ENCODE assay signal across 8 cellular contexts in the genomic region with DNA sequence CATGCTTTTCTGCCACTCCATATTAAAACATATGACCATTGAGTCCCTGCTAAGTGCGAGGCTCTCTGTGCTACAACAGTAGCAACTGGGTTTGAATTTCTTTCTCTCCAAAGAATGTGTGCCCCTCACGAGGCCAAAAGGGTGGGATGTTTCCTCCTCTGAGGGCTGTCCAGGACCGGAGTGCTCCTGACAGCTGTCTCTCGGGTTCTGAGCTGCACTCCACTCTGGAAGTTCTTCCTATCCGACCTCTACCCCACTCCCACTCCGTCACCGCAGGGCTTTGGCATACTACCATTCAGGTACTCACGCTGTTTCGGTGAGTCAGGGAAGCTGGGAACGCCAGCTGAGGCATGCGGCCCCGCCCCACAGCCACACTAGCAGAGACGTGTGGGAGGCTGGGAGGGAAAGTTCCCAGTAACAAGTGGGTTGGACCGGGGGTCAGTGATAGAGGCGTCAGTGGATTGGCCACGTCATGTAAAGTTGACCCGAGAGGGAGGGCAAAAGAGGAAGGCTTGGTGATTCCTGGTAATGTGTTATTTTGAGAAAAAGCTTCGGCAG. TPM values are rescaled to one million over a fixed set of nuclear protein-coding genes. Genes with fewer than 3 reads are reported as not detected.
A peak's percentile ranks its signal among the peaks of the same experiment; 100 is the strongest.
DNase-seq lines count a peak whose midpoint lies in the region; ATAC-seq, FAIRE-seq and TF ChIP-seq lines count a peak whose summit lies in the region.

No MANE protein-coding gene starts in this region.

- intact Hi-C loops in GM12878 (cut with micrococcal nuclease; ENCODE audit: unreplicated experiment), result loop anchor here (5.0 kb wide), 1 partner anchor 37 kb away; the partner anchor contains the start of genes KRTCAP2 and TRIM46
- intact Hi-C loops in sciatic nerve (cut with DNase I), result no loop called here

- DNase-seq in GM04503 (ENCODE audit: low read depth) (peak; percentile 71), M059J (ENCODE audit: low read depth) (peak; percentile 99), SW480 (ENCODE audit: low spot score) (peak; percentile 96), GM12878 (ENCODE audit: low read depth, low spot score) (no peak), sciatic nerve (ENCODE audit: low spot score) (peak; percentile 91), GM19240 (ENCODE audit: insufficient read length, low spot score) (no peak)

- no peak for TF ChIP-seq CTCF in GM12878 (IDR thresholded peaks at IDR 0.05 in 2 of 3, conservative IDR thresholded peaks at IDR 0.05 in 1 of 3; ENCODE audit: control insufficient read depth in 2 of 3, extremely low read depth in 1 of 3, insufficient read depth in 1 of 3, low read depth in 3 of 3, low read length in 3 of 3)

- H3K4me3 ChIP-seq in GM12878 (peak overlapping the region; percentile 90), iPS-11a (ENCODE audit: low read depth, low read length) (peak overlapping the region; percentile 75)

- H3K9me3 ChIP-seq in GM12878 (replicated peaks; ENCODE audit: control insufficient read depth, insufficient read depth, low read length), result no peaks in the 10 kb centered on the region

- H3K79me2 ChIP-seq in GM12878 (ENCODE audit: control insufficient read depth, insufficient read depth, low read length), result peaks cover 25% of the 10 kb centered on the region

- peak overlapping the region; percentile 67 for H3K4me2 ChIP-seq in GM12878 (ENCODE audit: control insufficient read depth, insufficient read depth)

- POLR2A ChIA-PET in GM12878 (lab: Charles Lee), result interaction anchor here (0.6 to 2.9 kb wide), 6 partner anchors 9 to 50 kb away, joined by 3 to 18 read pairs (median 3); partner anchors contain the start of gene KRTCAP2

- TSS peak; percentile 64 for BruUV-seq in GM12878 (replicated peaks; lab: Mats Ljungman, UMichigan)

- H3K27me3 ChIP-seq in GM12878 (replicated peaks in 1 of 2; ENCODE audit: control insufficient read depth in 2 of 2, insufficient read depth in 2 of 2, low read length in 1 of 2), result no peaks in the 10 kb centered on the region

- ATAC-seq in GM12878 (peak; percentile 52), sciatic nerve (peak; percentile 83), GM21360 (IDR thresholded peaks at IDR 0.05; ENCODE audit: unreplicated experiment) (no peak)

- H3K9ac ChIP-seq in GM12878 (ENCODE audit: control insufficient read depth, insufficient read depth, low read length), result peak overlapping the region; percentile 97

- CTCF ChIA-PET in GM12878 (lab: Yijun Ruan, JAX), result interaction anchor here (0.7 to 6.0 kb wide), 10 partner anchors 13 to 255 kb away, joined by 3 to 37 read pairs (median 4); partner anchors contain the start of genes KRTCAP2 and TRIM46

- peaks cover 0 to 3% of the 10 kb centered on the region in 2 experiments; a peak in 2 of 4 replicates for H3K36me3 ChIP-seq in GM12878 (ENCODE audit: control insufficient read depth in 2 of 2, insufficient read depth in 2 of 2, low read length in 1 of 2)

- TF ChIP-seq POLR2A in GM12878 (IDR thresholded peaks at IDR 0.05; ENCODE audit: low read depth, low read length), result no peak

- peaks cover 13% of the 10 kb centered on the region for H3K4me1 ChIP-seq in GM12878 (ENCODE audit: control insufficient read depth, insufficient read depth, low read length)

- no peaks in the 10 kb centered on the region for H4K20me1 ChIP-seq in GM12878 (ENCODE audit: control insufficient read depth, insufficient read depth)

- in situ Hi-C loops in GM12878 (cut with MboI), result no loop called here

- 17% methylated on average over 18 of the region's 18 CpGs for WGBS in GM12878 (ENCODE audit: insufficient coverage, insufficient replicate concordance, low lambda C conversion rate, missing lambda C conversion rate)

- H2AFZ ChIP-seq in GM12878 (ENCODE audit: control insufficient read depth, low read depth, low read length), result peak overlapping the region; percentile 75

- RAD21 ChIA-PET in GM12878 (lab: Charles Lee; ENCODE audit: unreplicated experiment), result interaction anchor here (1.0 to 2.6 kb wide), 5 partner anchors 15 to 50 kb away, joined by 3 to 9 read pairs (median 4); partner anchors contain the start of gene KRTCAP2

- TF ChIP-seq RAD21 in GM12878 (IDR thresholded peaks at IDR 0.05; ENCODE audit: insufficient read depth, low read depth, low read length), result no peak

- TF ChIP-seq EP300 in GM12878 (IDR thresholded peaks at IDR 0.05; ENCODE audit: borderline replicate concordance in 1 of 2, control insufficient read depth in 1 of 2, low read depth in 2 of 2, low read length in 2 of 2), result no peak

- H3K27ac ChIP-seq in GM12878 (ENCODE audit: control insufficient read depth, insufficient read depth), result peak overlapping the region; percentile 97

- SMC1A ChIA-PET in GM12878 (lab: Charles Lee; ENCODE audit: uncharacterized antibody, unreplicated experiment), result interaction anchor here (1.0 to 2.4 kb wide), 5 partner anchors 16 to 44 kb away, joined by 3 to 6 read pairs (median 3); no protein-coding TSS in a partner anchor

- FAIRE-seq in GM12878 (lab: Jason Lieb, UNC), result peak; percentile 64

RNA-seq across cellular contexts. Expression of gene SLC50A1, which starts 0.7 kb away (rescaled TPM):
- total RNA-seq in M059J (2014; rRNA removed; shearing (Covaris generic)), result 55.7 and 62.9 TPM in 2 replicates
- total RNA-seq in GM12878 (2013; cell fraction: nucleolus; rRNA removed), result 16.4 and 17.7 TPM in 2 replicates
- 46.9 and 52.3 TPM in 2 replicates for total RNA-seq in GM12878 (2014; rRNA removed)
- total RNA-seq in GM12878 (2014; rRNA removed; fragmentation: Illumina TruSeq; extraction: Trizol), result 44.0 and 50.2 TPM in 2 replicates
- total RNA-seq in GM12878 (2021), result 32.5 and 38.3 TPM in 2 replicates
- polyA plus RNA-seq in GM12878 (2011; ENCODE audit: low read depth), result 31.8 TPM
- 66.4 and 81.0 TPM in 2 replicates for polyA plus RNA-seq in GM12878 (2011; rRNA removed)
- 106 and 113 TPM in 2 replicates for polyA plus RNA-seq in GM12878 (2011; cell fraction: cytosol; rRNA removed)
- 18.1 and 20.0 TPM in 2 replicates for polyA plus RNA-seq in GM12878 (2011; cell fraction: nucleus; rRNA removed)
- polyA plus RNA-seq in GM12878 (2012), result 33.8 and 37.6 TPM in 2 replicates
- 53.6 and 74.5 TPM in 2 replicates for polyA plus RNA-seq in GM12878 (2014; fragmentation: Illumina TruSeq; extraction: Trizol)
- polyA plus RNA-seq in GM12878 (2014; fragmentation: Nextera tagmentation; extraction: Ambion mirVana), result 10 to 100 TPM; 70.8 to 85.6 TPM
- 62.9 and 77.3 TPM in 2 replicates for polyA plus RNA-seq in GM12878 (2014; rRNA removed)
- polyA plus RNA-seq in GM12878 (2016; fragmentation: Nextera tagmentation; extraction: Ambion mirVana), result 10 to 100 TPM; 52.4 to 54.4 TPM
- polyA minus RNA-seq in GM12878 (2011; rRNA and poly(A)+ RNA removed), result 46.1 and 62.1 TPM in 2 replicates
- polyA minus RNA-seq in GM12878 (2011; cell fraction: cytosol; rRNA and poly(A)+ RNA removed), result 15.3 and 18.2 TPM in 2 replicates
- 7.3 and 8.8 TPM in 2 replicates for polyA minus RNA-seq in GM12878 (2011; cell fraction: nucleus; rRNA and poly(A)+ RNA removed)
- total RNA-seq in sciatic nerve, result 20.8 TPM

RNA-seq across cellular contexts. Expression of gene DPM3, which starts 5.4 kb away (rescaled TPM):
- total RNA-seq in M059J (2014; rRNA removed; shearing (Covaris generic)), result 88.4 and 175 TPM in 2 replicates
- 9.6 and 10.3 TPM in 2 replicates for total RNA-seq in GM12878 (2013; cell fraction: nucleolus; rRNA removed)
- total RNA-seq in GM12878 (2014; rRNA removed), result 19.6 and 25.8 TPM in 2 replicates
- total RNA-seq in GM12878 (2014; rRNA removed; fragmentation: Illumina TruSeq; extraction: Trizol), result 9.8 and 13.5 TPM in 2 replicates
- total RNA-seq in GM12878 (2021), result 53.1 and 56.1 TPM in 2 replicates
- polyA plus RNA-seq in GM12878 (2011; ENCODE audit: low read depth), result 41.6 TPM
- polyA plus RNA-seq in GM12878 (2011; rRNA removed), result 12.9 and 20.0 TPM in 2 replicates
- 93.0 and 97.8 TPM in 2 replicates for polyA plus RNA-seq in GM12878 (2011; cell fraction: cytosol; rRNA removed)
- polyA plus RNA-seq in GM12878 (2011; cell fraction: nucleus; rRNA removed), result 54.6 and 56.5 TPM in 2 replicates
- 78.3 and 89.7 TPM in 2 replicates for polyA plus RNA-seq in GM12878 (2012)
- polyA plus RNA-seq in GM12878 (2014; fragmentation: Illumina TruSeq; extraction: Trizol), result 6.0 TPM in 1 of 2 replicates, not detected in the other
- polyA plus RNA-seq in GM12878 (2014; fragmentation: Nextera tagmentation; extraction: Ambion mirVana), result 10 to 100 TPM in 1 of 2 experiments, 1 to 10 TPM in 1; 5.9 to 25.7 TPM
- polyA plus RNA-seq in GM12878 (2014; rRNA removed), result 78.7 and 93.1 TPM in 2 replicates
- polyA plus RNA-seq in GM12878 (2016; fragmentation: Nextera tagmentation; extraction: Ambion mirVana), result 10 to 100 TPM; 42.4 to 48.1 TPM
- 7.6 and 31.0 TPM in 2 replicates for polyA minus RNA-seq in GM12878 (2011; rRNA and poly(A)+ RNA removed)
- 5.5 and 13.8 TPM in 2 replicates for polyA minus RNA-seq in GM12878 (2011; cell fraction: cytosol; rRNA and poly(A)+ RNA removed)
- polyA minus RNA-seq in GM12878 (2011; cell fraction: nucleus; rRNA and poly(A)+ RNA removed), result 6.9 and 11.0 TPM in 2 replicates
- total RNA-seq in sciatic nerve, result 75.3 TPM

RNA-seq across cellular contexts. Expression of gene EFNA1, which starts 7.3 kb away (rescaled TPM):
- 15.1 and 17.9 TPM in 2 replicates for total RNA-seq in M059J (2014; rRNA removed; shearing (Covaris generic))
- 1.3 and 1.4 TPM in 2 replicates for total RNA-seq in GM12878 (2013; cell fraction: nucleolus; rRNA removed)
- total RNA-seq in GM12878 (2014; rRNA removed), result 0.05 TPM in 1 of 2 replicates, not detected in the other
- not detected in 2 replicates for total RNA-seq in GM12878 (2014; rRNA removed; fragmentation: Illumina TruSeq; extraction: Trizol)
- total RNA-seq in GM12878 (2021), result 0.28 TPM in 1 of 2 replicates, not detected in the other
- not detected for polyA plus RNA-seq in GM12878 (2011; ENCODE audit: low read depth)
- polyA plus RNA-seq in GM12878 (2011; rRNA removed), result 4.6 and 7.5 TPM in 2 replicates
- polyA plus RNA-seq in GM12878 (2011; cell fraction: cytosol; rRNA removed), result 7.8 and 9.4 TPM in 2 replicates
- 4.4 and 8.5 TPM in 2 replicates for polyA plus RNA-seq in GM12878 (2011; cell fraction: nucleus; rRNA removed)
- 0.18 and 0.55 TPM in 2 replicates for polyA plus RNA-seq in GM12878 (2012)
- 0.13 TPM in 1 of 2 replicates, not detected in the other for polyA plus RNA-seq in GM12878 (2014; fragmentation: Illumina TruSeq; extraction: Trizol)
- under 1 TPM in 1 of 2 experiments, not detected in 1; 0.19 TPM for polyA plus RNA-seq in GM12878 (2014; fragmentation: Nextera tagmentation; extraction: Ambion mirVana)
- polyA plus RNA-seq in GM12878 (2014; rRNA removed), result not detected in 2 replicates
- under 1 TPM; 0.13 to 0.44 TPM for polyA plus RNA-seq in GM12878 (2016; fragmentation: Nextera tagmentation; extraction: Ambion mirVana)
- polyA minus RNA-seq in GM12878 (2011; rRNA and poly(A)+ RNA removed), result 6.3 and 7.3 TPM in 2 replicates
- 10.4 and 11.4 TPM in 2 replicates for polyA minus RNA-seq in GM12878 (2011; cell fraction: cytosol; rRNA and poly(A)+ RNA removed)
- polyA minus RNA-seq in GM12878 (2011; cell fraction: nucleus; rRNA and poly(A)+ RNA removed), result 2.4 and 3.7 TPM in 2 replicates
- total RNA-seq in sciatic nerve, result 49.0 TPM

RNA-seq across cellular contexts. Expression of gene KRTCAP2, which starts 38.2 kb away (rescaled TPM):
- 209 and 323 TPM in 2 replicates for total RNA-seq in M059J (2014; rRNA removed; shearing (Covaris generic))
- total RNA-seq in GM12878 (2013; cell fraction: nucleolus; rRNA removed), result 19.8 and 25.9 TPM in 2 replicates
- total RNA-seq in GM12878 (2014; rRNA removed) (142 and 149 TPM in 2 replicates), GM12878 (2014; rRNA removed; fragmentation: Illumina TruSeq; extraction: Trizol) (90.5 and 95.1 TPM in 2 replicates), GM12878 (2021) (97.2 and 101 TPM in 2 replicates), sciatic nerve (162 TPM)
- 176 TPM for polyA plus RNA-seq in GM12878 (2011; ENCODE audit: low read depth)
- polyA plus RNA-seq in GM12878 (2011; rRNA removed) (42.5 and 61.3 TPM in 2 replicates), GM12878 (2014; fragmentation: Illumina TruSeq; extraction: Trizol) (92.4 and 139 TPM in 2 replicates), GM12878 (2014; fragmentation: Nextera tagmentation; extraction: Ambion mirVana) (100 to 1,000 TPM; 144 to 181 TPM), GM12878 (2014; rRNA removed) (78.1 and 79.7 TPM in 2 replicates), GM12878 (2016; fragmentation: Nextera tagmentation; extraction: Ambion mirVana) (100 to 1,000 TPM; 230 to 238 TPM)
- polyA plus RNA-seq in GM12878 (2011; cell fraction: cytosol; rRNA removed), result 112 and 161 TPM in 2 replicates
- 95.9 and 97.3 TPM in 2 replicates for polyA plus RNA-seq in GM12878 (2011; cell fraction: nucleus; rRNA removed)
- polyA plus RNA-seq in GM12878 (2012), result 124 and 153 TPM in 2 replicates
- 64.4 and 93.5 TPM in 2 replicates for polyA minus RNA-seq in GM12878 (2011; rRNA and poly(A)+ RNA removed)
- polyA minus RNA-seq in GM12878 (2011; cell fraction: cytosol; rRNA and poly(A)+ RNA removed), result 41.7 and 45.5 TPM in 2 replicates
- polyA minus RNA-seq in GM12878 (2011; cell fraction: nucleus; rRNA and poly(A)+ RNA removed), result 16.6 and 31.4 TPM in 2 replicates

RNA-seq across cellular contexts. Expression of gene TRIM46, which starts 38.7 kb away (rescaled TPM):
- total RNA-seq in M059J (2014; rRNA removed; shearing (Covaris generic)), result 1.1 and 3.1 TPM in 2 replicates
- total RNA-seq in GM12878 (2013; cell fraction: nucleolus; rRNA removed), result 6.4 and 7.4 TPM in 2 replicates
- 1.4 and 1.6 TPM in 2 replicates for total RNA-seq in GM12878 (2014; rRNA removed)
- 0.69 and 0.89 TPM in 2 replicates for total RNA-seq in GM12878 (2014; rRNA removed; fragmentation: Illumina TruSeq; extraction: Trizol)
- 2.0 and 3.0 TPM in 2 replicates for total RNA-seq in GM12878 (2021)
- polyA plus RNA-seq in GM12878 (2011; ENCODE audit: low read depth), result 0.33 TPM
- polyA plus RNA-seq in GM12878 (2011; rRNA removed), result 0.65 and 0.90 TPM in 2 replicates
- 1.8 and 2.2 TPM in 2 replicates for polyA plus RNA-seq in GM12878 (2011; cell fraction: cytosol; rRNA removed)
- 6.9 and 8.9 TPM in 2 replicates for polyA plus RNA-seq in GM12878 (2011; cell fraction: nucleus; rRNA removed)
- polyA plus RNA-seq in GM12878 (2012), result 0.42 and 0.69 TPM in 2 replicates
- polyA plus RNA-seq in GM12878 (2014; fragmentation: Illumina TruSeq; extraction: Trizol), result 0.33 and 1.1 TPM in 2 replicates
- under 1 TPM; 0.08 to 0.20 TPM for polyA plus RNA-seq in GM12878 (2014; fragmentation: Nextera tagmentation; extraction: Ambion mirVana)
- 3.1 and 4.2 TPM in 2 replicates for polyA plus RNA-seq in GM12878 (2014; rRNA removed)
- polyA plus RNA-seq in GM12878 (2016; fragmentation: Nextera tagmentation; extraction: Ambion mirVana), result 1 to 10 TPM in 1 of 2 experiments, under 1 TPM in 1; 0.91 to 1.0 TPM
- polyA minus RNA-seq in GM12878 (2011; rRNA and poly(A)+ RNA removed), result 0.95 and 1.5 TPM in 2 replicates
- 0.73 and 0.80 TPM in 2 replicates for polyA minus RNA-seq in GM12878 (2011; cell fraction: cytosol; rRNA and poly(A)+ RNA removed)
- polyA minus RNA-seq in GM12878 (2011; cell fraction: nucleus; rRNA and poly(A)+ RNA removed), result 2.2 and 4.2 TPM in 2 replicates
- total RNA-seq in sciatic nerve, result 4.8 TPM

Comparison
In these comparisons a context has a peak if more than half of its experiments do, and no peak if none do; other contexts are left out.
1. DNase-seq: peak in GM04503 (single experiment), M059J (single experiment), SW480 (single experiment) and sciatic nerve (single experiment); none in GM12878 (single experiment) and GM19240 (single experiment).